Comparison of ENCODE assay signal across 9 cellular contexts in genomic region chrX:53280703-53281320, GRCh38. TPM values are rescaled to one million over a fixed set of nuclear protein-coding genes. Genes with fewer than 3 reads are reported as not detected.
A peak's percentile ranks its signal among the peaks of the same experiment; 100 is the strongest.
DNase-seq lines count a peak whose midpoint lies in the region; ATAC-seq and TF ChIP-seq lines count a peak whose summit lies in the region.
"Had no signal": no experiment of that assay in that cellular context is flagged by ENCODE, and none has a peak within 500 bp of the region (broad histone marks: within the 10 kb centered on the region; RNA-seq: fewer than 3 reads in every experiment).

No MANE protein-coding gene starts in this region.

- no peak for ATAC-seq in thoracic aorta (ENCODE audit: insufficient number of reproducible peaks, low FRiP score, low read depth)
- no peak for ATAC-seq in GM18861 (IDR thresholded peaks at IDR 0.05; ENCODE audit: unreplicated experiment)

- H3K27me3 ChIP-seq in HUES6 (ENCODE audit: control insufficient read depth, insufficient read depth, low read length), result no peaks in the 10 kb centered on the region
- no peaks in the 10 kb centered on the region for H3K27me3 ChIP-seq in thoracic aorta (replicated peaks; ENCODE audit: insufficient read depth)

- DNase-seq in chondrocyte (ENCODE audit: low spot score) (no peak), left kidney (ENCODE audit: low read depth, low spot score) (peak; percentile 3), thoracic aorta (ENCODE audit: low spot score) (no peak), NAMALWA (ENCODE audit: low spot score) (no peak), SHP77 treated with DMSO at 0.1 percent for 48 hours (lab: John Stamatoyannopoulos, UW) (no peak)
- DNase-seq in stimulated activated CD8-positive, alpha-beta memory T cell treated with anti-CD3 and anti-CD28 coated beads, Interleukin-4, amount 100 ng/mL, for 48 hours, result no peak
- DNase-seq: NCI-H1694 had no signal

- no peaks in the 10 kb centered on the region for H3K36me3 Mint-ChIP-seq in chondrocyte (ENCODE audit: low read depth)

- peak overlapping the region; percentile 49 for H3K9ac ChIP-seq in HUES6 (ENCODE audit: low read length)

- H3K4me3 Mint-ChIP-seq in chondrocyte (ENCODE audit: unreplicated experiment), result peak overlapping the region; percentile 57

- no peaks in the 10 kb centered on the region for H3K36me3 ChIP-seq in HUES6 (ENCODE audit: control insufficient read depth, insufficient read depth, low read length)
- no peaks in the 10 kb centered on the region for H3K36me3 ChIP-seq in thoracic aorta

- H3K27me3 Mint-ChIP-seq in chondrocyte (ENCODE audit: low read depth), result no peaks in the 10 kb centered on the region

- TF ChIP-seq CTCF in chondrocyte (IDR thresholded peaks at IDR 0.05), result no peak
- no peak for TF ChIP-seq CTCF in thoracic aorta (IDR thresholded peaks at IDR 0.05)

- H3K27ac ChIP-seq in HUES6 (ENCODE audit: low read depth, low read length) (peak overlapping the region; percentile 37; the same call in 1 of the 2 replicates), thoracic aorta (peak overlapping the region; percentile 53 to 76)

- peak overlapping the region; percentile 63 for H3K27ac Mint-ChIP-seq in chondrocyte (ENCODE audit: unreplicated experiment)

- H3K9me3 Mint-ChIP-seq in chondrocyte (ENCODE audit: low read depth), result peaks cover 3% of the 10 kb centered on the region

- H3K4me1 Mint-ChIP-seq in chondrocyte (ENCODE audit: low read depth), result peaks cover 24% of the 10 kb centered on the region

- H3K9me3 ChIP-seq in HUES6 (ENCODE audit: control insufficient read depth, insufficient read depth, low read depth, low read length) (no peaks in the 10 kb centered on the region; the same call in 1 of the 2 replicates), thoracic aorta (no peaks in the 10 kb centered on the region)

- H3K4me3 ChIP-seq in HUES6 (ENCODE audit: low read depth, low read length) (peak overlapping the region; percentile 42), thoracic aorta (peak overlapping the region; percentile 71)

- H3K4me1 ChIP-seq in HUES6 (ENCODE audit: control insufficient read depth, insufficient read depth, low read length) (peaks cover 38% of the 10 kb centered on the region; the same call in 1 of the 2 replicates), thoracic aorta (ENCODE audit: control insufficient read depth in 1 of 2, low read depth in 2 of 2) (peaks cover 9 to 27% of the 10 kb centered on the region in 2 donors)

RNA-seq across cellular contexts. Expression of gene IQSEC2, which starts 0.6 kb away (rescaled TPM):
- total RNA-seq in chondrocyte (8.0 to 11.6 TPM (median 8.2 TPM) in 3 replicates), thoracic aorta (10 to 100 TPM; 12.2 to 21.1 TPM)

RNA-seq across cellular contexts. Expression of gene KDM5C, which starts 55.8 kb away (rescaled TPM):
- total RNA-seq in chondrocyte (70.1 to 85.0 TPM (median 75.2 TPM) in 3 replicates), thoracic aorta (100 to 1,000 TPM in 1 of 2 donors, 10 to 100 TPM in 1; 57.4 to 101 TPM)
